In genomic region chr6:142633317-142633716, GRCh38 we compare ENCODE assay signal across 18 cellular contexts.
DNase-seq lines count a peak whose midpoint lies in the region; ATAC-seq and TF ChIP-seq lines count a peak whose summit lies in the region.
"Had no signal": no experiment of that assay in that cellular context is flagged by ENCODE, and none has a peak within 500 bp of the region (broad histone marks: within the 10 kb centered on the region; RNA-seq: fewer than 3 reads in every experiment).

No MANE protein-coding gene starts in this region.

- H2AK5ac ChIP-seq in mesenchymal stem cell (ENCODE audit: low read length, severe bottlenecking) (no peak overlapping the region), H9 (ENCODE audit: insufficient read length, low read length) (no peak overlapping the region)

- H2BK20ac ChIP-seq in H9 (ENCODE audit: low read depth, low read length, poor library complexity, severe bottlenecking): no peak overlapping the region

- no peak overlapping the region for H3K4ac ChIP-seq in mesenchymal stem cell (ENCODE audit: low read depth in 1 of 2, low read length in 2 of 2)
- H3K4ac ChIP-seq in H9 (ENCODE audit: low read depth, low read length): no peak overlapping the region

- no peak overlapping the region for H3K4me3 Mint-ChIP-seq in H9
- H3K4me3 Mint-ChIP-seq: CD14-positive monocyte; CD4-positive, alpha-beta T cell; CD8-positive, alpha-beta T cell had no signal

- H3K4me1 Mint-ChIP-seq in H9: peaks cover 0 to 3% of the 10 kb centered on the region in 2 experiments; a peak in 1 of 4 replicates
- H3K4me1 Mint-ChIP-seq: CD14-positive monocyte had no signal

- H3K56ac ChIP-seq in H9 (ENCODE audit: insufficient read length, low read depth, low read length): no peak overlapping the region

- H3T11ph ChIP-seq in H9 (ENCODE audit: low read length): no peak overlapping the region

- POLR2A ChIA-PET in Panc1 (lab: Charles Lee): no interaction called here

- no peaks in the 10 kb centered on the region for H3K23me2 ChIP-seq in H9 (ENCODE audit: insufficient read length, low read depth, low read length, poor library complexity, severe bottlenecking)

- no peaks in the 10 kb centered on the region for H3K36me3 Mint-ChIP-seq in H9 (ENCODE audit: insufficient read depth in 1 of 3, low read depth in 3 of 3)
- H3K36me3 Mint-ChIP-seq: CD14-positive monocyte; CD8-positive, alpha-beta T cell had no signal

- DNase-seq in EL (peak; percentile 24), Panc1 (ENCODE audit: low read depth, low spot score) (no peak), mesenchymal stem cell (no peak), iPS-NIHi7 (ENCODE audit: extremely low spot score) (no peak), H9 (no peak)
- no peak for DNase-seq in activated CD4-positive, alpha-beta T cell treated with anti-CD3 and anti-CD28 coated beads for 48 hours
- DNase-seq: 8988T; ACHN; BE2C; C1 segment of cervical spinal cord; Caco-2; Calu3; CD4-positive, alpha-beta T cell; CD8-positive, alpha-beta T cell; DMS79 treated with DMSO at 0.1 percent for 48 hours; GF-D8 had no signal

- H2BK5ac ChIP-seq in mesenchymal stem cell (ENCODE audit: low read depth, low read length, poor library complexity, severe bottlenecking): peak overlapping the region; percentile 8
- H2BK5ac ChIP-seq in H9 (ENCODE audit: insufficient read length, low read length): no peak overlapping the region

- intact Hi-C loops in Panc1 (cut with micrococcal nuclease; ENCODE audit: unreplicated experiment): no loop called here

- H4K91ac ChIP-seq in mesenchymal stem cell (ENCODE audit: low read length) (no peak overlapping the region), H9 (ENCODE audit: insufficient read length, low read depth, low read length) (no peak overlapping the region)

- H3K23ac ChIP-seq in mesenchymal stem cell (ENCODE audit: low read length in 2 of 2) (no peak overlapping the region), H9 (ENCODE audit: insufficient read length, low read depth, low read length) (no peak overlapping the region)

- H3K36me3 ChIP-seq in Panc1 (ENCODE audit: control insufficient read depth, insufficient read depth, low read length) (no peaks in the 10 kb centered on the region), mesenchymal stem cell (ENCODE audit: control insufficient read depth in 1 of 2, insufficient read depth in 2 of 2, low read depth in 1 of 2, low read length in 2 of 2) (no peaks in the 10 kb centered on the region)
- H3K36me3 ChIP-seq: BE2C, BLaER1 had no signal

- H2AFZ ChIP-seq in mesenchymal stem cell (ENCODE audit: low read depth, low read length): no peak overlapping the region
- no peak overlapping the region for H2AFZ ChIP-seq in H9 (ENCODE audit: low read length)

- no peak overlapping the region for H4K8ac ChIP-seq in mesenchymal stem cell (ENCODE audit: low read length)
- H4K8ac ChIP-seq in H9 (replicated peaks; ENCODE audit: insufficient read length, low read depth, low read length): no peak overlapping the region

- H3K9me3 Mint-ChIP-seq in H9: no peaks in the 10 kb centered on the region
- H3K9me3 Mint-ChIP-seq: CD4-positive, alpha-beta T cell; CD8-positive, alpha-beta T cell had no signal

- H3K9ac ChIP-seq in mesenchymal stem cell (ENCODE audit: low read length): no peak overlapping the region
- H3K9ac ChIP-seq in H9 (ENCODE audit: extremely low read depth, insufficient read length, low read length): no peak overlapping the region
- H3K9ac ChIP-seq: BLaER1 had no signal

- H3K27me3 Mint-ChIP-seq in H9 (ENCODE audit: low read depth): no peaks in the 10 kb centered on the region
- H3K27me3 Mint-ChIP-seq: CD4-positive, alpha-beta T cell had no signal

- peak overlapping the region in 1 of 3 experiments; percentile 68; a peak in 1 of 7 replicates for H3K27ac Mint-ChIP-seq in H9
- H3K27ac Mint-ChIP-seq: CD14-positive monocyte; CD4-positive, alpha-beta T cell; CD8-positive, alpha-beta T cell had no signal

- H3K9me3 ChIP-seq in Panc1 (ENCODE audit: control insufficient read depth, insufficient read depth, low read depth, low read length) (no peaks in the 10 kb centered on the region), mesenchymal stem cell (ENCODE audit: control insufficient read depth, low read length) (no peaks in the 10 kb centered on the region), H9 (ENCODE audit: control insufficient read depth, low read depth, low read length) (no peaks in the 10 kb centered on the region)
- H3K9me3 ChIP-seq: BE2C, BLaER1, Caco-2 had no signal

- H3K18ac ChIP-seq in mesenchymal stem cell (ENCODE audit: low read depth in 1 of 2, low read length in 2 of 2): no peak overlapping the region
- no peak overlapping the region for H3K18ac ChIP-seq in H9 (ENCODE audit: insufficient read length, low read depth, low read length)

- no peaks in the 10 kb centered on the region for H3K79me1 ChIP-seq in mesenchymal stem cell (replicated peaks; ENCODE audit: low read length, poor library complexity, severe bottlenecking)
- no peaks in the 10 kb centered on the region for H3K79me1 ChIP-seq in H9 (ENCODE audit: insufficient read depth, low read depth, low read length, poor library complexity, severe bottlenecking)

- H2BK15ac ChIP-seq in mesenchymal stem cell (ENCODE audit: low read depth, poor library complexity, severe bottlenecking) (no peak overlapping the region), H9 (ENCODE audit: low read depth, low read length) (no peak overlapping the region)

- H3K4me1 ChIP-seq in Panc1 (ENCODE audit: control insufficient read depth, insufficient read depth, low read length) (no peaks in the 10 kb centered on the region), mesenchymal stem cell (ENCODE audit: control insufficient read depth, insufficient read depth, low read depth, low read length) (no peaks in the 10 kb centered on the region), H9 (ENCODE audit: insufficient read depth, low read length) (no peaks in the 10 kb centered on the region; the same call in 1 of the 2 replicates)
- H3K4me1 ChIP-seq: BE2C, BLaER1, Caco-2 had no signal

- H4K20me1 ChIP-seq in H9 (ENCODE audit: control insufficient read depth, insufficient read depth, insufficient read length): no peaks in the 10 kb centered on the region
- H4K20me1 ChIP-seq: BLaER1 had no signal

- H3K27ac ChIP-seq in Panc1 (ENCODE audit: low read length) (no peak overlapping the region), mesenchymal stem cell (ENCODE audit: low read length, poor library complexity, severe bottlenecking) (no peak overlapping the region), H9 (ENCODE audit: insufficient read length, low read depth, low read length) (no peak overlapping the region)
- H3K27ac ChIP-seq: BLaER1 had no signal

- H3K4me3 ChIP-seq in Panc1 (ENCODE audit: low read depth in 2 of 2, low read length in 2 of 2) (no peak overlapping the region), mesenchymal stem cell (ENCODE audit: insufficient read depth in 1 of 2, low read depth in 1 of 2, low read length in 2 of 2) (no peak overlapping the region)
- H3K4me3 ChIP-seq: BLaER1 had no signal

- no peak overlapping the region for H2BK12ac ChIP-seq in mesenchymal stem cell (ENCODE audit: low read length in 2 of 2)
- no peak overlapping the region for H2BK12ac ChIP-seq in H9 (ENCODE audit: insufficient read length, low read depth, low read length)

- H3K4me2 ChIP-seq in mesenchymal stem cell (ENCODE audit: low read length, poor library complexity, severe bottlenecking) (no peak overlapping the region), H9 (ENCODE audit: insufficient read depth, insufficient read length, low read length) (no peak overlapping the region)
- H3K4me2 ChIP-seq: BLaER1 had no signal

- TF ChIP-seq CTCF in Panc1 (IDR thresholded peaks at IDR 0.05) (no peak), H9 (conservative IDR thresholded peaks at IDR 0.05) (no peak)

- H4K5ac ChIP-seq in H9 (ENCODE audit: insufficient read length, low read depth, low read length): no peak overlapping the region

- CTCF ChIA-PET in Panc1 (lab: Charles Lee): interaction anchor here (0.6 kb wide), 1 partner anchor 159 kb away, joined by 3 read pairs; no protein-coding TSS in a partner anchor

- peak; percentile 68 for ATAC-seq in Panc1
- ATAC-seq: CD8-positive, alpha-beta T cell had no signal

- H2BK120ac ChIP-seq in mesenchymal stem cell (ENCODE audit: low read depth, low read length) (no peak overlapping the region), H9 (ENCODE audit: low read depth, low read length, poor library complexity, severe bottlenecking) (no peak overlapping the region)

- H3K14ac ChIP-seq in mesenchymal stem cell (ENCODE audit: low read length in 2 of 2): no peak overlapping the region
- H3K14ac ChIP-seq in H9 (ENCODE audit: insufficient read depth, low read length): no peak overlapping the region

- BruUV-seq in Panc1 (replicated peaks; lab: Mats Ljungman, UMichigan): no TSS peak

- no peaks in the 10 kb centered on the region for H3K79me2 ChIP-seq in H9 (ENCODE audit: insufficient read depth, low read length)

- 0 out of 2 replicates have a peak, but pooled peaks cover 5% of the 10 kb centered on the region for H3K27me3 ChIP-seq in Panc1 (ENCODE audit: control insufficient read depth, insufficient read depth, low read length)
- H3K27me3 ChIP-seq in mesenchymal stem cell (ENCODE audit: control insufficient read depth in 1 of 2, insufficient read depth in 1 of 2, low read length in 2 of 2): no peaks in the 10 kb centered on the region
- H3K27me3 ChIP-seq in H9 (ENCODE audit: insufficient read depth, low read length): no peaks in the 10 kb centered on the region
- H3K27me3 ChIP-seq: BE2C, BLaER1 had no signal

- in situ Hi-C loops in Panc1 (cut with HindIII; ENCODE audit: low pct_unique_long_range_greater_than_20kb, low sequenced_read_pairs): no loop called here
